ENCODE assay signal across 9 cellular contexts in genomic region chr22:38135133-38135706, GRCh38. TPM values are rescaled to one million over a fixed set of nuclear protein-coding genes. Genes with fewer than 3 reads are reported as not detected.
A peak's percentile ranks its signal among the peaks of the same experiment; 100 is the strongest.
DNase-seq lines count a peak whose midpoint lies in the region; ATAC-seq and TF ChIP-seq lines count a peak whose summit lies in the region.
"Had no signal": no experiment of that assay in that cellular context is flagged by ENCODE, and none has a peak within 500 bp of the region (broad histone marks: within the 10 kb centered on the region; RNA-seq: fewer than 3 reads in every experiment).

No MANE protein-coding gene starts in this region.

- in situ Hi-C loops in IMR-90 (cut with MboI; ENCODE audit: low sequenced_read_pairs) (no loop called here), brain microvascular endothelial cell (cut with HindIII; ENCODE audit: low pct_ligation_motif_present, low sequenced_read_pairs) (no loop called here)

- H3K14ac ChIP-seq in IMR-90 (replicated peaks; ENCODE audit: low read depth, low read length), result peak overlapping the region; percentile 40; the same call in 1 of the 2 replicates

- no peak overlapping the region for H2BK15ac ChIP-seq in IMR-90 (ENCODE audit: low read depth, low read length)

- no peak overlapping the region for H2BK5ac ChIP-seq in IMR-90 (ENCODE audit: low read depth, low read length, poor library complexity, severe bottlenecking)

- H3K9me3 ChIP-seq in IMR-90 (ENCODE audit: control insufficient read depth, insufficient read depth, low read length), result no peaks in the 10 kb centered on the region

- H4K8ac ChIP-seq in IMR-90 (ENCODE audit: low read depth in 2 of 2, low read length in 2 of 2), result peak overlapping the region in 1 of 2 experiments; percentile 48; a peak in 1 of 4 replicates

- H3K4me1 ChIP-seq in IMR-90 (ENCODE audit: control insufficient read depth, insufficient read depth, low read length), result peaks cover 2% of the 10 kb centered on the region

- H3K56ac ChIP-seq in IMR-90 (ENCODE audit: extremely low read depth, insufficient read depth, low read length), result no peak overlapping the region

- TF ChIP-seq POLR2A in IMR-90 (IDR thresholded peaks at IDR 0.05; ENCODE audit: low read depth, low read length), result no peak

- H3K9me1 ChIP-seq in IMR-90 (ENCODE audit: insufficient read depth, low read length), result peaks cover 2% of the 10 kb centered on the region; the same call in 1 of the 2 replicates

- 0 out of 2 replicates have a peak overlapping the region, but pooled peaks have one; percentile 38 for H3K18ac ChIP-seq in IMR-90 (ENCODE audit: low read depth, low read length)

- no peaks in the 10 kb centered on the region for H3K79me1 ChIP-seq in IMR-90 (ENCODE audit: low read depth in 1 of 2, low read length in 2 of 2)

- H2AK5ac ChIP-seq in IMR-90 (ENCODE audit: low read depth, low read length), result peak overlapping the region; percentile 57

- H2BK120ac ChIP-seq in IMR-90 (ENCODE audit: low read depth, low read length), result peak overlapping the region; percentile 28; the same call in 1 of the 2 replicates

- H3K23ac ChIP-seq in IMR-90 (ENCODE audit: low read depth, low read length), result no peak overlapping the region

- CTCF ChIA-PET in IMR-90 (lab: Yijun Ruan, JAX), result no interaction called here

- BruUV-seq in IMR-90 (replicated peaks; lab: Mats Ljungman, UMichigan), result no TSS peak

- peak; percentile 86 for DNase-seq in AG20443 (ENCODE audit: low spot score)
- DNase-seq in IMR-90, result peak; percentile 90
- DNase-seq in brain microvascular endothelial cell, result peak; percentile 81
- peak; percentile 45 for DNase-seq in myocyte (ENCODE audit: low read depth)
- no peak for DNase-seq in iPS-NIHi11 (ENCODE audit: low spot score)
- no peak for DNase-seq in DMS114 treated with DMSO at 0.1 percent for 48 hours (lab: John Stamatoyannopoulos, UW; ENCODE audit: unreplicated experiment)

- intact Hi-C loops in IMR-90 (cut with micrococcal nuclease), result no loop called here

- dilution Hi-C loops in IMR-90 (cut with HindIII; ENCODE audit: low sequenced_read_pairs, unreplicated experiment), result no loop called here

- H2AK9ac ChIP-seq in IMR-90 (replicated peaks; ENCODE audit: low read depth, low read length, poor library complexity), result peak overlapping the region; percentile 8

- no peak for TF ChIP-seq RAD21 in IMR-90 (IDR thresholded peaks at IDR 0.05; ENCODE audit: low read length)

- 0 out of 2 replicates have a peak overlapping the region, but pooled peaks have one; percentile 13 for H2BK20ac ChIP-seq in IMR-90 (ENCODE audit: low read depth, low read length)

- peak overlapping the region; percentile 73 for H2AFZ ChIP-seq in IMR-90 (replicated peaks; ENCODE audit: low read length, poor library complexity)

- H4K91ac ChIP-seq in IMR-90 (ENCODE audit: insufficient read depth, low read depth, low read length), result no peak overlapping the region; the same call in 1 of the 2 replicates

- no peak overlapping the region for H3K9ac ChIP-seq in IMR-90 (ENCODE audit: low read depth, low read length)

- H3K4me3 ChIP-seq in IMR-90 (ENCODE audit: insufficient read depth, low read depth, low read length) (no peak overlapping the region), brain microvascular endothelial cell (ENCODE audit: low read depth, low read length) (no peak overlapping the region)

- TF ChIP-seq CTCF in IMR-90 (conservative IDR thresholded peaks at IDR 0.05; ENCODE audit: low read depth, low read length) (no peak), brain microvascular endothelial cell (IDR thresholded peaks at IDR 0.05; ENCODE audit: low read depth, low read length, missing control alignments) (no peak)

- no peak overlapping the region for H3K4me2 ChIP-seq in IMR-90 (ENCODE audit: low read depth, low read length)

- ATAC-seq in IMR-90 (ENCODE audit: low read depth), result peak; percentile 90
- ATAC-seq in HG03159 (IDR thresholded peaks at IDR 0.05; ENCODE audit: unreplicated experiment), result no peak
- no peak for ATAC-seq in GM18520 (IDR thresholded peaks at IDR 0.05; ENCODE audit: unreplicated experiment)

- H3K27me3 ChIP-seq in IMR-90 (ENCODE audit: control insufficient read depth, insufficient read depth, low read length), result no peaks in the 10 kb centered on the region
- H3K27me3 ChIP-seq in brain microvascular endothelial cell (replicated peaks), result no peaks in the 10 kb centered on the region

- no CpG with 5 or more reads among the region's 4 CpGs for WGBS in IMR-90 (ENCODE audit: extremely low coverage in 2 of 2, insufficient read length in 1 of 2), 2 experiments

- H3K27ac ChIP-seq in IMR-90 (ENCODE audit: insufficient read depth, low read length), result no peak overlapping the region
- no peak overlapping the region for H3K27ac ChIP-seq in brain microvascular endothelial cell

- H3K36me3 ChIP-seq in IMR-90 (ENCODE audit: control insufficient read depth, insufficient read depth, low read length), result no peaks in the 10 kb centered on the region
- no peaks in the 10 kb centered on the region for H3K36me3 ChIP-seq in brain microvascular endothelial cell (replicated peaks)

- POLR2A ChIA-PET in IMR-90 (lab: Charles Lee; ENCODE audit: unreplicated experiment), result no interaction called here

- H4K20me1 ChIP-seq in IMR-90 (ENCODE audit: insufficient read depth, low read length), result no peaks in the 10 kb centered on the region

- peak overlapping the region; percentile 47 for H3K4ac ChIP-seq in IMR-90 (ENCODE audit: low read depth, low read length)

- H4K5ac ChIP-seq in IMR-90 (ENCODE audit: low read depth, low read length), result peak overlapping the region; percentile 25; the same call in 1 of the 2 replicates

TF ChIP-seq in IMR-90, 13 proteins besides CTCF, POLR2A, EP300 and RAD21:
- TF ChIP-seq RCOR1 (IDR thresholded peaks at IDR 0.05; ENCODE audit: insufficient replicate concordance, low read length), result no peak
- TF ChIP-seq FOS (IDR thresholded peaks at IDR 0.05; ENCODE audit: low read depth, low read length), result peak; percentile 55; the same call in 1 of the 2 replicates
- TF ChIP-seq CEBPB (IDR thresholded peaks at IDR 0.05; ENCODE audit: low read depth, low read length), result peak; percentile 31; the same call in 1 of the 2 replicates

RNA-seq across cellular contexts. Expression of gene BAIAP2L2, which starts 24.7 kb away (rescaled TPM):
- total RNA-seq in IMR-90 (2012; rRNA removed) (0.18 and 0.28 TPM in 2 replicates), myocyte (0.10 and 0.45 TPM in 2 replicates)
- 0.46 and 0.67 TPM in 2 replicates for polyA plus RNA-seq in IMR-90 (2012; rRNA removed)
- 0.55 and 0.81 TPM in 2 replicates for polyA plus RNA-seq in IMR-90 (2012; cell fraction: cytosol; rRNA removed)
- 1.1 and 2.3 TPM in 2 replicates for polyA plus RNA-seq in IMR-90 (2012; cell fraction: nucleus; rRNA removed; ENCODE audit: low replicate concordance)
- 0.28 TPM for polyA plus RNA-seq in myocyte (2012)

RNA-seq across cellular contexts. Expression of gene PLA2G6, which starts 46.4 kb away (rescaled TPM):
- total RNA-seq in IMR-90 (2012; rRNA removed), result 3.9 and 6.1 TPM in 2 replicates
- 10.3 TPM in 2 replicates for polyA plus RNA-seq in IMR-90 (2012; rRNA removed)
- polyA plus RNA-seq in IMR-90 (2012; cell fraction: cytosol; rRNA removed), result 2.1 and 4.1 TPM in 2 replicates
- polyA plus RNA-seq in IMR-90 (2012; cell fraction: nucleus; rRNA removed; ENCODE audit: low replicate concordance), result 109 and 145 TPM in 2 replicates
- total RNA-seq in myocyte, result 15.6 and 18.9 TPM in 2 replicates
- polyA plus RNA-seq in myocyte (2012), result 14.7 TPM

RNA-seq across cellular contexts. Expression of gene SLC16A8, which starts 51.2 kb away (rescaled TPM):
- total RNA-seq in IMR-90 (2012; rRNA removed) (not detected in 2 replicates), myocyte (0.56 TPM in 1 of 2 replicates, not detected in the other)
- polyA plus RNA-seq in IMR-90 (2012; rRNA removed), result not detected in 2 replicates
- 0.08 and 0.21 TPM in 2 replicates for polyA plus RNA-seq in IMR-90 (2012; cell fraction: cytosol; rRNA removed)
- not detected in 2 replicates for polyA plus RNA-seq in IMR-90 (2012; cell fraction: nucleus; rRNA removed; ENCODE audit: low replicate concordance)
- 0.15 TPM for polyA plus RNA-seq in myocyte (2012)
- total RNA-seq: G401 had no signal

Comparison
In these comparisons a context has a peak if more than half of its experiments do, and no peak if none do; other contexts are left out.
1. DNase-seq: peak in AG20443 (single experiment), IMR-90 (single experiment), brain microvascular endothelial cell (single experiment) and myocyte (single experiment); none in iPS-NIHi11 (single experiment) and DMS114 treated with DMSO at 0.1 percent for 48 hours (single experiment).